Comparison of ENCODE assay signal across 29 cellular contexts in genomic region chr14:34009956-34010355, GRCh38. TPM values are rescaled to one million over a fixed set of nuclear protein-coding genes. Genes with fewer than 3 reads are reported as not detected.
"Had no signal": no experiment of that assay in that cellular context is flagged by ENCODE, and none has a peak within 500 bp of the region (broad histone marks: within the 10 kb centered on the region; RNA-seq: fewer than 3 reads in every experiment).

No MANE protein-coding gene starts in this region.

- DNase-seq: natural killer cell; occipital lobe; ovary; posterior cingulate gyrus; psoas muscle; right cardiac atrium; spleen; stimulated activated CD4-positive, alpha-beta T cell treated with anti-CD3 and anti-CD28 coated beads, Interleukin-12 subunit alpha, Interleukin-12 subunit beta, amount 100 ng/mL, for 4 hours; stimulated activated CD4-positive, alpha-beta T cell treated with anti-CD3 and anti-CD28 coated beads, Interleukin-1b, Interleukin-23, amount 100 ng/mL, for 48 hours; stimulated activated CD4-positive, alpha-beta T cell treated with anti-CD3 and anti-CD28 coated beads, Interleukin-4, amount 100 ng/mL, for 1 hour; stimulated activated CD4-positive, alpha-beta T cell treated with anti-CD3 and anti-CD28 coated beads, Interleukin-4, amount 100 ng/mL, for 4 hours; stimulated activated CD8-positive, alpha-beta memory T cell treated with anti-CD3 and anti-CD28 coated beads, Interleukin-4, amount 100 ng/mL, for 48 hours; stimulated activated naive CD4-positive, alpha-beta T cell; stimulated activated naive CD8-positive, alpha-beta T cell treated with anti-CD3 and anti-CD28 coated beads, Interleukin-15, amount 100 ng/mL, for 72 hours; stimulated activated naive CD8-positive, alpha-beta T cell treated with anti-CD3 and anti-CD28 coated beads, Interleukin-15, Interleukin-2, amounts not matched to agents 100 U/mL and 50 U/mL, for 24 hours; substantia nigra; testis; tibial artery; transverse colon; upper lobe of right lung; uterus had no signal

- H3K27me3 ChIP-seq: neural progenitor cell, ovary, spleen, suprapubic skin, testis, tibial artery, transverse colon, upper lobe of right lung, uterus had no signal

- H3K4me2 ChIP-seq: neural progenitor cell, smooth muscle cell had no signal

- H2AFZ ChIP-seq: parathyroid adenoma had no signal

- H3K27ac ChIP-seq: neural progenitor cell, ovary, parathyroid adenoma, psoas muscle, skin epidermis, spleen, suprapubic skin, testis, tibial artery, transverse colon, upper lobe of right lung, uterus had no signal

- H3K4me3 ChIP-seq: neural progenitor cell, ovary, psoas muscle, skin epidermis, smooth muscle cell, spleen, suprapubic skin, testis, tibial artery, transverse colon, upper lobe of right lung, uterus had no signal

- H3K9ac ChIP-seq: neural progenitor cell, parathyroid adenoma had no signal

- H3K79me2 ChIP-seq: parathyroid adenoma had no signal

- H3K9me3 ChIP-seq: ovary, spleen, suprapubic skin, testis, tibial artery, transverse colon, upper lobe of right lung, uterus had no signal

- H3K4me1 ChIP-seq: parathyroid adenoma, psoas muscle, suprapubic skin, testis, tibial artery, transverse colon, upper lobe of right lung, uterus had no signal

- H3K36me3 ChIP-seq: neural progenitor cell, ovary, spleen, suprapubic skin, tibial artery, transverse colon, upper lobe of right lung, uterus had no signal

- ATAC-seq: natural killer cell; psoas muscle; right cardiac atrium; sciatic nerve; stimulated activated memory B cell treated with anti-CD40 and anti-IgM and Interleukin-4, amounts not matched to agents 10 μg/mL and 1 μg/mL and 100 μg/mL, for 72 hours; stimulated activated naive CD8-positive, alpha-beta T cell treated with anti-CD3 and anti-CD28 coated beads, Interleukin-15, amount 100 ng/mL, for 72 hours; stimulated activated naive CD8-positive, alpha-beta T cell treated with anti-CD3 and anti-CD28 coated beads, Interleukin-15, Interleukin-2, amounts not matched to agents 100 U/mL and 50 U/mL, for 24 hours; upper lobe of right lung had no signal

RNA-seq across cellular contexts. Expression of gene EGLN3, which starts 59.1 kb away (rescaled TPM):
- polyA plus RNA-seq: neural cell had no signal
